Comparison of ENCODE assay signal across 12 cellular contexts in the genomic region with DNA sequence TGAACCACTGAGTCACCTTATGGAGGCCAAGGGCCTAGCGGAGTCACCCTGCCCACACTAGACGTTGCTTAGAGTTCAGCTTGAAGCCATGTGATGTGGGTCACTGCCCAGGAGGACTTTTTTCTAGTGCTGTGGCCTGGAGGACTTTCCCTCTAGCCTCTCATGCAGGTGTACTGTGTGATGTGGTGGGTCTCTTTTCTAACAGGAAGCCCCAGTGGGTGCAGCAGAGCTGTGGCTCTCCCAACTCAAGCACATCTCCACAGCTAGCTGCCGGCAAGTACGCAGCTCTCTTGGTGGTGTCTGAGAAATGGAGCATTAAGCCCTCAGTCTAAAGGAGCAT. TPM values are rescaled to one million over a fixed set of nuclear protein-coding genes. Genes with fewer than 3 reads are reported as not detected.
A peak's percentile ranks its signal among the peaks of the same experiment; 100 is the strongest.
DNase-seq lines count a peak whose midpoint lies in the region; ATAC-seq, FAIRE-seq and TF ChIP-seq lines count a peak whose summit lies in the region.
"Had no signal": no experiment of that assay in that cellular context is flagged by ENCODE, and none has a peak within 500 bp of the region (broad histone marks: within the 10 kb centered on the region; RNA-seq: fewer than 3 reads in every experiment).

No MANE protein-coding gene starts in this region.

- no peak for TF ChIP-seq EP300 in tibial nerve (IDR thresholded peaks at IDR 0.05)

- no peak for FAIRE-seq in GM12891 (lab: Jason Lieb, UNC)
- FAIRE-seq: keratinocyte had no signal

- H3K36me3 Mint-ChIP-seq in immature natural killer cell = peaks cover 0 to 5% (median 4%) of the 10 kb centered on the region in 3 donors

- peaks cover 22 to 25% of the 10 kb centered on the region in 2 donors for H3K4me1 Mint-ChIP-seq in immature natural killer cell

- H3K9me3 ChIP-seq in tibial nerve (no peaks in the 10 kb centered on the region), WERI-Rb-1 (ENCODE audit: severe bottlenecking) (peaks cover 4% of the 10 kb centered on the region)

- 86 to 89% methylated on average over 4 of the region's 4 CpGs for WGBS in tibial nerve, 2 donors

- H3K36me3 ChIP-seq in tibial nerve = peaks cover 0 to 12% (median 0%) of the 10 kb centered on the region in 3 donors
- no peaks in the 10 kb centered on the region for H3K36me3 ChIP-seq in WERI-Rb-1

- H3K27ac Mint-ChIP-seq in immature natural killer cell = peak overlapping the region in 4 of 6 donors; percentile 53 to 82 (median 66)

- peak; percentile 72 for ATAC-seq in GM21423 (IDR thresholded peaks at IDR 0.05; ENCODE audit: unreplicated experiment)

- no peak overlapping the region for H3K4me3 ChIP-seq in Jurkat, Clone E6-1 (ENCODE audit: low read length)
- H3K4me3 ChIP-seq in tibial nerve (no peak overlapping the region), WERI-Rb-1 (ENCODE audit: low read depth, low read length) (no peak overlapping the region)

- no peaks in the 10 kb centered on the region for H3K27me3 ChIP-seq in tibial nerve
- H3K27me3 ChIP-seq in WERI-Rb-1 (ENCODE audit: insufficient read depth, low read depth, severe bottlenecking) = no peaks in the 10 kb centered on the region

- peaks cover 0 to 16% (median 2%) of the 10 kb centered on the region in 4 donors for H3K4me1 ChIP-seq in tibial nerve

- peak overlapping the region in 2 of 5 donors; percentile 10 to 28 for H3K4me3 Mint-ChIP-seq in immature natural killer cell

- no peak for DNase-seq in GM12891 (ENCODE audit: insufficient read length, low spot score)
- peak; percentile 86 for DNase-seq in Jurkat, Clone E6-1 (ENCODE audit: low read depth, low spot score)
- peak; percentile 43 to 56 (median 54) for DNase-seq in immature natural killer cell
- DNase-seq in tibial nerve (ENCODE audit: low spot score in 2 of 2) = no peak
- no peak for DNase-seq in 8988T
- DNase-seq in WERI-Rb-1 = no peak
- no peak for DNase-seq in SKM-1 treated with dmso at 0.1 percent for 144 hours (lab: John Stamatoyannopoulos, UW; ENCODE audit: unreplicated experiment)
- DNase-seq: NCI-H2171 treated with DMSO at 0.1 percent for 48 hours, posterior cingulate gyrus, SW 1271 had no signal

- H3K9me3 Mint-ChIP-seq in immature natural killer cell = no peaks in the 10 kb centered on the region

- TF ChIP-seq CTCF in tibial nerve (IDR thresholded peaks at IDR 0.05) (no peak), WERI-Rb-1 (IDR thresholded peaks at IDR 0.05; ENCODE audit: low read depth, low read length) (no peak)

- no peak for TF ChIP-seq POLR2A in GM12891 (IDR thresholded peaks at IDR 0.05; ENCODE audit: low read depth, low read length)
- no peak for TF ChIP-seq POLR2A in tibial nerve (IDR thresholded peaks at IDR 0.05)

- peaks cover 0 to 2% (median 0%) of the 10 kb centered on the region in 3 donors for H3K27me3 Mint-ChIP-seq in immature natural killer cell (ENCODE audit: low read depth in 3 of 3)

- H3K27ac ChIP-seq in tibial nerve (no peak overlapping the region), WERI-Rb-1 (no peak overlapping the region)

TF ChIP-seq in GM12891, 5 proteins besides CTCF, POLR2A, EP300 and RAD21:
- TF ChIP-seq TAF1 (IDR thresholded peaks at IDR 0.05; ENCODE audit: low read depth, low read length) (0 out of 2 replicates have a peak, but pooled peaks have one; percentile 46), PAX5 (IDR thresholded peaks at IDR 0.05; ENCODE audit: insufficient read depth, low read length, severe bottlenecking) (peak; percentile 78), SPI1 (IDR thresholded peaks at IDR 0.05; ENCODE audit: low read depth, low read length) (no peak), POU2F2 (IDR thresholded peaks at IDR 0.05; ENCODE audit: low read depth, low read length) (peak; percentile 39; the same call in 1 of the 2 replicates), POLR2AphosphoS5 (IDR thresholded peaks at IDR 0.05; ENCODE audit: low read depth, low read length) (peak; percentile 31; the same call in 1 of the 2 replicates)

RNA-seq across cellular contexts. Expression of a gene that starts 13.6 kb away (rescaled TPM):
- 41.4 TPM for polyA plus RNA-seq in GM12891 (2012; ENCODE audit: low read depth, missing spikeins)
- 32.8 TPM for polyA plus RNA-seq in Jurkat, Clone E6-1 (2012; ENCODE audit: insufficient read depth, insufficient read length)
- 10 to 100 TPM; 49.5 to 68.9 (median 64.4) TPM for polyA plus RNA-seq in immature natural killer cell
- 100 to 1,000 TPM in 2 of 4 donors, 10 to 100 TPM in 2; 66.6 to 244 (median 107) TPM for total RNA-seq in tibial nerve

RNA-seq across cellular contexts. Expression of a gene that starts 49.7 kb away (rescaled TPM):
- 26.0 TPM for polyA plus RNA-seq in GM12891 (2012; ENCODE audit: low read depth, missing spikeins)
- 36.7 TPM for polyA plus RNA-seq in Jurkat, Clone E6-1 (2012; ENCODE audit: insufficient read depth, insufficient read length)
- 100 to 1,000 TPM in 2 of 3 donors, 10 to 100 TPM in 1; 79.5 to 161 (median 104) TPM for polyA plus RNA-seq in immature natural killer cell
- 10 to 100 TPM; 68.6 to 90.6 (median 74.5) TPM for total RNA-seq in tibial nerve

Comparison
In these comparisons a context has a peak if more than half of its experiments do, and no peak if none do; other contexts are left out.
1. DNase-seq: peak in Jurkat, Clone E6-1 (single experiment) and immature natural killer cell (3 of 3); none in GM12891 (single experiment), tibial nerve (0 of 2), 8988T (single experiment), WERI-Rb-1 (single experiment) and SKM-1 treated with dmso at 0.1 percent for 144 hours (single experiment).